10 cellular contexts compared by ENCODE assay signal in the genomic region with DNA sequence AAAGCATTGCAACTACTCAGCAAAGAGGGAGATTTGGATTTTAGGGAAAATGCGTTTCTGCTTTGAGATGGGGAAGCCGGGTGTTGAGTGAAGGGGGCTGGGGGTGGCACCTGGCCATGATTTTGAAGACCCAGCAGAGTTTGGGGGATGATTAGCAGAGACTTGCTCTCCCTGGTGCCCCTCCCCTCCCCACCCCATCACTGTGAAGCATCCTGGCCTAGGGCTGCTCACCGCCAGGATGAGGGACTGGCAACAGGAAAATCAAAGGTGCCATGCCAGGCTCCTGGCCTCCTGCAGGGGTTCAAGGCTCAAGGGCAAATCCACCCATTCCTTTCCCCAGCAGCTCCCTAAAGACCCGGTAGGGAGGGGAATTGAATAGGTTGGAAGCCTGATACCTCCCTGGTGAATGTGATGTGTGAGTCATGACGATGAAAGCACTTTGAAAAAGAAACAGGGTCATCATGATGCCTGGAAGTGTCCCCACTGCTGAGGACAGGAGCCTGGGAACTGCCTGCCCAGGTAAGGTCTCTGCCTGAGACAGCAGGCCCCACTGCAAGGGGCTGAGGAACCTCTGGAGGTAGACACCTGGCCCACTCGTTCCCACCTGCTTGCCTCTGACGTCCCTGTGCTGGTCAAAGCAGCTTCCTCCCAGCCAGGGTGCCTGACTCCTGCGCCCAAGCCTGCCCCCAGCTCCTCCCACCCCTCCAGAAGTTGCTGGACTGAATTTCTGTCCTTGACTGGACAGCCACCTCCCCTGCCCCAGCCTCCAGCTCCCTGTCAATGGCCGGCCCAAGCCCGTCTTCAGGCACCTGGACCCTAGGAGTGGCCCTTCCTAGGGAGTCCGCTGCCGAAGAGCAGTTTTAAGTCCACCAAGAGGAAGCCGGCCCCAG. TPM values are rescaled to one million over a fixed set of nuclear protein-coding genes. Genes with fewer than 3 reads are reported as not detected.
DNase-seq lines count a peak whose midpoint lies in the region; ATAC-seq, FAIRE-seq and TF ChIP-seq lines count a peak whose summit lies in the region.
"Had no signal": no experiment of that assay in that cellular context is flagged by ENCODE, and none has a peak within 500 bp of the region (broad histone marks: within the 10 kb centered on the region; RNA-seq: fewer than 3 reads in every experiment).

No MANE protein-coding gene starts in this region.

- no peak overlapping the region for H3K27ac Mint-ChIP-seq in activated naive CD4-positive, alpha-beta T cell treated with anti-CD3 and anti-CD28 coated beads, Interleukin-2, amount 50 U/mL, for 24 hours
- H3K27ac Mint-ChIP-seq in activated naive CD4-positive, alpha-beta T cell treated with anti-CD3 and anti-CD28 coated beads for 36 hours: no peak overlapping the region
- peak overlapping the region; percentile 92 for H3K27ac Mint-ChIP-seq in astrocyte (ENCODE audit: unreplicated experiment)

- H2AFZ ChIP-seq in astrocyte (ENCODE audit: low read depth, low read length): no peak overlapping the region

- H3K4me3 ChIP-seq in astrocyte (ENCODE audit: insufficient read depth, low read depth, low read length) (peak overlapping the region; percentile 41), upper lobe of left lung (peak overlapping the region in 3 of 4 donors; percentile 60 to 83 (median 66))

- H3K36me3 Mint-ChIP-seq in activated naive CD4-positive, alpha-beta T cell treated with anti-CD3 and anti-CD28 coated beads, Interleukin-2, amount 50 U/mL, for 24 hours: no peaks in the 10 kb centered on the region
- H3K36me3 Mint-ChIP-seq in activated naive CD4-positive, alpha-beta T cell treated with anti-CD3 and anti-CD28 coated beads for 36 hours (ENCODE audit: low read depth): no peaks in the 10 kb centered on the region
- H3K36me3 Mint-ChIP-seq in astrocyte (ENCODE audit: low read depth, unreplicated experiment): no peaks in the 10 kb centered on the region

- H3K36me3 ChIP-seq in astrocyte (ENCODE audit: insufficient read depth, low read length): no peaks in the 10 kb centered on the region
- H3K36me3 ChIP-seq in upper lobe of left lung: no peaks in the 10 kb centered on the region

- ATAC-seq in upper lobe of left lung (ENCODE audit: low FRiP score in 2 of 2): no peak
- ATAC-seq in HG03520 (IDR thresholded peaks at IDR 0.05; ENCODE audit: unreplicated experiment): no peak
- ATAC-seq in GM18858 (IDR thresholded peaks at IDR 0.05; ENCODE audit: unreplicated experiment): no peak

- H3K4me1 ChIP-seq in astrocyte (ENCODE audit: insufficient read depth, low read length) (peaks cover 32% of the 10 kb centered on the region), upper lobe of left lung (peaks cover 18 to 42% (median 36%) of the 10 kb centered on the region in 4 donors)

- H3K27me3 Mint-ChIP-seq in activated naive CD4-positive, alpha-beta T cell treated with anti-CD3 and anti-CD28 coated beads, Interleukin-2, amount 50 U/mL, for 24 hours: peaks cover 39% of the 10 kb centered on the region
- peaks cover 52% of the 10 kb centered on the region for H3K27me3 Mint-ChIP-seq in activated naive CD4-positive, alpha-beta T cell treated with anti-CD3 and anti-CD28 coated beads for 36 hours (ENCODE audit: low read depth)
- peaks cover 34% of the 10 kb centered on the region for H3K27me3 Mint-ChIP-seq in astrocyte (ENCODE audit: low read depth, unreplicated experiment)

- TF ChIP-seq POLR2A in upper lobe of left lung (IDR thresholded peaks at IDR 0.05): no peak

- 33 to 45% methylated on average over 8 to 13 of the region's 13 CpGs for WGBS in upper lobe of left lung, 2 donors

- no peak for DNase-seq in activated naive CD4-positive, alpha-beta T cell treated with anti-CD3 and anti-CD28 coated beads for 36 hours
- DNase-seq in astrocyte (ENCODE audit: low read depth) (no peak), upper lobe of left lung (peak in 1 of 2 donors; percentile 52), GOT3 (lab: John Stamatoyannopoulos, UW) (no peak)

- H3K27ac ChIP-seq in astrocyte (ENCODE audit: low read depth, low read length) (peak overlapping the region; percentile 23), layer of hippocampus (ENCODE audit: low read depth, low read length) (peak overlapping the region; percentile 13), upper lobe of left lung (peak overlapping the region in 2 of 4 donors; percentile 35 to 81)
- H3K27ac ChIP-seq: body of pancreas had no signal

- no peak for TF ChIP-seq EP300 in upper lobe of left lung (IDR thresholded peaks at IDR 0.05)

- H4K20me1 ChIP-seq in astrocyte (ENCODE audit: insufficient read depth, low read length): peaks cover 5% of the 10 kb centered on the region

- intact Hi-C loops in activated naive CD4-positive, alpha-beta T cell treated with anti-CD3 and anti-CD28 coated beads for 36 hours (cut with micrococcal nuclease): loop anchor here (2.0 kb wide), 1 partner anchor 109 kb away; no protein-coding TSS in a partner anchor

- TF ChIP-seq CTCF in astrocyte (IDR thresholded peaks at IDR 0.05; ENCODE audit: insufficient read depth, low read depth, low read length) (no peak), upper lobe of left lung (IDR thresholded peaks at IDR 0.05) (no peak)

- peak overlapping the region; percentile 48 for H3K9ac ChIP-seq in astrocyte (ENCODE audit: low read length)

- peaks cover 6% of the 10 kb centered on the region for H3K4me1 Mint-ChIP-seq in activated naive CD4-positive, alpha-beta T cell treated with anti-CD3 and anti-CD28 coated beads, Interleukin-2, amount 50 U/mL, for 24 hours
- peaks cover 5% of the 10 kb centered on the region for H3K4me1 Mint-ChIP-seq in activated naive CD4-positive, alpha-beta T cell treated with anti-CD3 and anti-CD28 coated beads for 36 hours (ENCODE audit: low read depth)
- H3K4me1 Mint-ChIP-seq in astrocyte (ENCODE audit: low read depth, unreplicated experiment): peaks cover 21% of the 10 kb centered on the region

- H3K4me3 Mint-ChIP-seq in activated naive CD4-positive, alpha-beta T cell treated with anti-CD3 and anti-CD28 coated beads, Interleukin-2, amount 50 U/mL, for 24 hours: peak overlapping the region; percentile 23
- H3K4me3 Mint-ChIP-seq in activated naive CD4-positive, alpha-beta T cell treated with anti-CD3 and anti-CD28 coated beads for 36 hours: no peak overlapping the region
- peak overlapping the region; percentile 60 for H3K4me3 Mint-ChIP-seq in astrocyte (ENCODE audit: unreplicated experiment)

- H3K27me3 ChIP-seq in astrocyte (ENCODE audit: insufficient read depth, low read length): peaks cover 19% of the 10 kb centered on the region
- H3K27me3 ChIP-seq in layer of hippocampus (ENCODE audit: control insufficient read depth, insufficient read depth, low read length): peaks cover 21% of the 10 kb centered on the region
- H3K27me3 ChIP-seq in upper lobe of left lung: peaks cover 0 to 30% (median 19%) of the 10 kb centered on the region in 4 donors

- FAIRE-seq in astrocyte (lab: Jason Lieb, UNC): no peak
- FAIRE-seq: GM19239 had no signal

- no peaks in the 10 kb centered on the region for H3K9me3 Mint-ChIP-seq in activated naive CD4-positive, alpha-beta T cell treated with anti-CD3 and anti-CD28 coated beads, Interleukin-2, amount 50 U/mL, for 24 hours
- H3K9me3 Mint-ChIP-seq in activated naive CD4-positive, alpha-beta T cell treated with anti-CD3 and anti-CD28 coated beads for 36 hours: no peaks in the 10 kb centered on the region
- H3K9me3 Mint-ChIP-seq in astrocyte (ENCODE audit: unreplicated experiment): no peaks in the 10 kb centered on the region

- CTCF ChIA-PET in activated naive CD4-positive, alpha-beta T cell treated with anti-CD3 and anti-CD28 coated beads for 36 hours (lab: Charles Lee): interaction anchor here (1.0 to 1.9 kb wide), 4 partner anchors 8 to 108 kb away, joined by 3 to 8 read pairs (median 5); no protein-coding TSS in a partner anchor

- H3K4me2 ChIP-seq in astrocyte (ENCODE audit: low read length): peak overlapping the region; percentile 79

- H3K9me3 ChIP-seq in astrocyte (ENCODE audit: insufficient read depth, low read depth, low read length): no peaks in the 10 kb centered on the region
- H3K9me3 ChIP-seq in upper lobe of left lung: no peaks in the 10 kb centered on the region
- H3K9me3 ChIP-seq: body of pancreas had no signal

- no peaks in the 10 kb centered on the region for H3K79me2 ChIP-seq in astrocyte (ENCODE audit: insufficient read depth, low read length)

RNA-seq across cellular contexts. Expression of gene CHST1, which starts 1.7 kb away (rescaled TPM):
- total RNA-seq in activated naive CD4-positive, alpha-beta T cell treated with anti-CD3 and anti-CD28 coated beads for 36 hours: not detected
- total RNA-seq in astrocyte (2.6 and 3.0 TPM in 2 replicates), upper lobe of left lung (1 to 10 TPM; 1.6 to 7.4 (median 2.6) TPM)
